20 cellular contexts compared by ENCODE assay signal in the genomic region with DNA sequence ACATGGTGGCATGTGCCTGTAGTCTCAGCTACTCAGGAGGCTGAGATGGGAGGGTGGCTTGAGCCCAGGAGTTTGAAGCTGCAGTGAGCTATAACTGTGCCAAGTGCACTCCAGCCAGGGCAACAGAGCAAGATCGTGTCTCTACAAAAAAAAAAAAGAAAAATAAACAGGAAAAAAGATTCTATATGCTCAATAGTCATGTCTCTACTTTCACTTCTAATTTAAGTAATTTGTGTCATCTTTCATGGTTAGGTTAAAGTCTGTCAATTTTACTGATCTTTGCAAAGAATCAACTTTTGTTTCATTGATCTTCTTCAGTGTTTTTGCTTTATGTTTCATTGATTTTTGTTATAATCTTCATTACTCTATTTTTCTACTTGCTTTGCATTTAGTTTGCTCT.
DNase-seq lines count a peak whose midpoint lies in the region; ATAC-seq and FAIRE-seq lines count a peak whose summit lies in the region.
"Had no signal": no experiment of that assay in that cellular context is flagged by ENCODE, and none has a peak within 500 bp of the region (broad histone marks: within the 10 kb centered on the region; RNA-seq: fewer than 3 reads in every experiment).

No MANE protein-coding gene starts in this region.

- H3K36me3 ChIP-seq in small intestine (ENCODE audit: control insufficient read depth in 2 of 2, insufficient read depth in 2 of 2, low read length in 2 of 2): no peaks in the 10 kb centered on the region

- 58 to 86% (median 71%) methylated on average over 1 of the region's 1 CpG for WGBS in small intestine, 3 donors

- H3K27ac ChIP-seq in small intestine (ENCODE audit: low read depth in 1 of 2, low read length in 1 of 2): no peak overlapping the region
- H3K27ac ChIP-seq: A549 had no signal

- no peak overlapping the region for H3K4me3 ChIP-seq in small intestine (ENCODE audit: low read depth in 1 of 2, low read length in 2 of 2)
- H3K4me3 ChIP-seq: A549, GM23338 had no signal

- no peak for DNase-seq in activated T-cell treated with anti-CD3 and anti-CD28 coated beads, Interleukin-2, amount 50 U/mL, for 24 hours
- DNase-seq in activated T-cell treated with anti-CD3 and anti-CD28 coated beads, Interleukin-2, amount 50 U/mL, for 4 hours: no peak
- DNase-seq in GM18507 (ENCODE audit: extremely low spot score, insufficient read length, low read depth) (no peak), small intestine (no peak), left ventricle myocardium superior (no peak)
- DNase-seq in stimulated activated effector memory CD8-positive, alpha-beta T cell treated with anti-CD3 and anti-CD28 coated beads, Interleukin-12 subunit alpha, Interleukin-12 subunit beta, amount 100 ng/mL, for 72 hours (ENCODE audit: low spot score in 2 of 2): no peak
- DNase-seq: 8988T; ACHN; AML-193; C1 segment of cervical spinal cord; Caco-2; CD8-positive, alpha-beta T cell; DMS153; DND-41; H9 had no signal

- H3K4me1 Mint-ChIP-seq in activated T-cell treated with anti-CD3 and anti-CD28 coated beads, Interleukin-2, amount 50 U/mL, for 24 hours (ENCODE audit: low read depth): peaks cover 8% of the 10 kb centered on the region
- H3K4me1 Mint-ChIP-seq in activated T-cell treated with anti-CD3 and anti-CD28 coated beads, Interleukin-2, amount 50 U/mL, for 4 hours (ENCODE audit: low read depth): no peaks in the 10 kb centered on the region
- H3K4me1 Mint-ChIP-seq in stimulated activated effector memory CD8-positive, alpha-beta T cell treated with anti-CD3 and anti-CD28 coated beads, Interleukin-12 subunit alpha, Interleukin-12 subunit beta, amount 100 ng/mL, for 72 hours: peaks cover 7% of the 10 kb centered on the region
- H3K4me1 Mint-ChIP-seq: GM23338, H9 had no signal

- no peaks in the 10 kb centered on the region for H3K9me3 Mint-ChIP-seq in activated T-cell treated with anti-CD3 and anti-CD28 coated beads, Interleukin-2, amount 50 U/mL, for 24 hours
- H3K9me3 Mint-ChIP-seq in activated T-cell treated with anti-CD3 and anti-CD28 coated beads, Interleukin-2, amount 50 U/mL, for 4 hours: no peaks in the 10 kb centered on the region
- no peaks in the 10 kb centered on the region for H3K9me3 Mint-ChIP-seq in stimulated activated effector memory CD8-positive, alpha-beta T cell treated with anti-CD3 and anti-CD28 coated beads, Interleukin-12 subunit alpha, Interleukin-12 subunit beta, amount 100 ng/mL, for 72 hours
- H3K9me3 Mint-ChIP-seq: CD8-positive, alpha-beta T cell; GM23338; H9 had no signal

- peak; percentile 41 for FAIRE-seq in GM18507 (lab: Jason Lieb, UNC)
- peak; percentile 36 for FAIRE-seq in small intestine (lab: Jason Lieb, UNC)
- FAIRE-seq: A549, G401.6 had no signal

- H3K27me3 Mint-ChIP-seq in activated T-cell treated with anti-CD3 and anti-CD28 coated beads, Interleukin-2, amount 50 U/mL, for 24 hours: no peaks in the 10 kb centered on the region
- H3K27me3 Mint-ChIP-seq in activated T-cell treated with anti-CD3 and anti-CD28 coated beads, Interleukin-2, amount 50 U/mL, for 4 hours (ENCODE audit: low read depth): no peaks in the 10 kb centered on the region

- H3K27me3 ChIP-seq in small intestine (ENCODE audit: control insufficient read depth in 2 of 2, insufficient read depth in 2 of 2, low read length in 2 of 2): no peaks in the 10 kb centered on the region

- no peaks in the 10 kb centered on the region for H3K9me3 ChIP-seq in small intestine (ENCODE audit: control insufficient read depth, low read depth)
- H3K9me3 ChIP-seq: A549, Caco-2 had no signal

- no peak overlapping the region for H3K4me3 Mint-ChIP-seq in activated T-cell treated with anti-CD3 and anti-CD28 coated beads, Interleukin-2, amount 50 U/mL, for 24 hours
- no peak overlapping the region for H3K4me3 Mint-ChIP-seq in activated T-cell treated with anti-CD3 and anti-CD28 coated beads, Interleukin-2, amount 50 U/mL, for 4 hours
- H3K4me3 Mint-ChIP-seq in stimulated activated effector memory CD8-positive, alpha-beta T cell treated with anti-CD3 and anti-CD28 coated beads, Interleukin-12 subunit alpha, Interleukin-12 subunit beta, amount 100 ng/mL, for 72 hours: no peak overlapping the region
- H3K4me3 Mint-ChIP-seq: CD8-positive, alpha-beta T cell; GM23338; H9 had no signal

- intact Hi-C loops in left ventricle myocardium superior (cut with micrococcal nuclease): no loop called here

- no peak for ATAC-seq in activated T-cell treated with anti-CD3 and anti-CD28 coated beads, Interleukin-2, amount 50 U/mL, for 4 hours
- ATAC-seq in HG03432 (IDR thresholded peaks at IDR 0.05; ENCODE audit: unreplicated experiment) (peak; percentile 38), left ventricle myocardium superior (no peak)
- ATAC-seq in stimulated activated effector memory CD8-positive, alpha-beta T cell treated with anti-CD3 and anti-CD28 coated beads, Interleukin-12 subunit alpha, Interleukin-12 subunit beta, amount 100 ng/mL, for 72 hours: no peak
- ATAC-seq: A549; CD8-positive, alpha-beta T cell; GM23338; HCT116 had no signal

- peaks cover 56% of the 10 kb centered on the region for H3K36me3 Mint-ChIP-seq in activated T-cell treated with anti-CD3 and anti-CD28 coated beads, Interleukin-2, amount 50 U/mL, for 24 hours (ENCODE audit: low read depth)
- peaks cover 46% of the 10 kb centered on the region for H3K36me3 Mint-ChIP-seq in activated T-cell treated with anti-CD3 and anti-CD28 coated beads, Interleukin-2, amount 50 U/mL, for 4 hours (ENCODE audit: insufficient read depth)
- H3K36me3 Mint-ChIP-seq in stimulated activated effector memory CD8-positive, alpha-beta T cell treated with anti-CD3 and anti-CD28 coated beads, Interleukin-12 subunit alpha, Interleukin-12 subunit beta, amount 100 ng/mL, for 72 hours: peaks cover 31% of the 10 kb centered on the region

- H3K27ac Mint-ChIP-seq in activated T-cell treated with anti-CD3 and anti-CD28 coated beads, Interleukin-2, amount 50 U/mL, for 24 hours: peak overlapping the region; percentile 15
- H3K27ac Mint-ChIP-seq in stimulated activated effector memory CD8-positive, alpha-beta T cell treated with anti-CD3 and anti-CD28 coated beads, Interleukin-12 subunit alpha, Interleukin-12 subunit beta, amount 100 ng/mL, for 72 hours: no peak overlapping the region
- H3K27ac Mint-ChIP-seq: CD8-positive, alpha-beta T cell; GM23338; H9 had no signal

- H3K4me1 ChIP-seq in small intestine (ENCODE audit: control insufficient read depth in 2 of 2, insufficient read depth in 1 of 2, low read depth in 1 of 2, low read length in 1 of 2): no peaks in the 10 kb centered on the region
- H3K4me1 ChIP-seq: A549, Caco-2 had no signal
